1 cellular context compared by ENCODE assay signal in genomic region chr6:85678000-85678601, GRCh38.
A peak's percentile ranks its signal among the peaks of the same experiment; 100 is the strongest.
TF ChIP-seq lines count a peak whose summit lies in the region.

No MANE protein-coding gene starts in this region.

TF ChIP-seq in HEK293, 187 proteins besides CTCF, POLR2A, EP300 and RAD21 (continued from another document):
- TF ChIP-seq ZNF280D (tag by site-specific recombination; IDR thresholded peaks at IDR 0.05) (no peak), ZNF391 (tag by site-specific recombination; IDR thresholded peaks at IDR 0.05; ENCODE audit: borderline replicate concordance, low read depth) (no peak; the same call in 1 of the 2 replicates), ZNF433 (tag by site-specific recombination; IDR thresholded peaks at IDR 0.05; ENCODE audit: low read depth) (no peak), ZBTB10 (tag by site-specific recombination; IDR thresholded peaks at IDR 0.05) (no peak), ZNF18 (tag by site-specific recombination; IDR thresholded peaks at IDR 0.05) (no peak), ZNF24 (tag by site-specific recombination; IDR thresholded peaks at IDR 0.05) (peak; percentile 20; the same call in 1 of the 2 replicates), ZSCAN23 (tag by site-specific recombination; IDR thresholded peaks at IDR 0.05) (0 out of 2 replicates have a peak, but pooled peaks have one; percentile 43), ZNF585B (tag by site-specific recombination; IDR thresholded peaks at IDR 0.05) (no peak), ZBTB20 (tag by site-specific recombination; IDR thresholded peaks at IDR 0.05) (no peak), INSM2 (tag by site-specific recombination; IDR thresholded peaks at IDR 0.05) (0 out of 2 replicates have a peak, but pooled peaks have one; percentile 9), ZNF610 (tag by site-specific recombination; IDR thresholded peaks at IDR 0.05; ENCODE audit: borderline replicate concordance) (no peak), ZNF449 (tag by site-specific recombination; IDR thresholded peaks at IDR 0.05) (no peak), ZNF670 (tag by site-specific recombination; IDR thresholded peaks at IDR 0.05; ENCODE audit: low read depth) (no peak), ZNF639 (tag by site-specific recombination; IDR thresholded peaks at IDR 0.05) (0 out of 2 replicates have a peak, but pooled peaks have one; percentile 79), KLF16 (tag by site-specific recombination; IDR thresholded peaks at IDR 0.05) (peak; percentile 76; the same call in 1 of the 2 replicates), ZNF664 (tag by site-specific recombination; IDR thresholded peaks at IDR 0.05) (no peak), PRDM4 (tag by site-specific recombination; IDR thresholded peaks at IDR 0.05) (0 out of 2 replicates have a peak, but pooled peaks have one; percentile 30), ZNF394 (tag by site-specific recombination; IDR thresholded peaks at IDR 0.05; ENCODE audit: borderline replicate concordance) (peak; percentile 14), ZBTB8A (tag by site-specific recombination; IDR thresholded peaks at IDR 0.05) (peak; percentile 27), ZNF624 (tag by site-specific recombination; IDR thresholded peaks at IDR 0.05) (no peak), ZNF549 (tag by site-specific recombination; IDR thresholded peaks at IDR 0.05) (no peak), ZNF335 (tag by site-specific recombination; conservative IDR thresholded peaks at IDR 0.05) (no peak), SCRT2 (tag by site-specific recombination; IDR thresholded peaks at IDR 0.05) (peak; percentile 98), ZFP69B (tag by site-specific recombination; IDR thresholded peaks at IDR 0.05) (no peak)
TF ChIP-seq in HEK293: peak in this region for 23.
